ENCODE assay signal across 8 cellular contexts in genomic region chr7:50793947-50794570, GRCh38. TPM values are rescaled to one million over a fixed set of nuclear protein-coding genes. Genes with fewer than 3 reads are reported as not detected.
DNase-seq lines count a peak whose midpoint lies in the region; ATAC-seq, FAIRE-seq and TF ChIP-seq lines count a peak whose summit lies in the region.

No MANE protein-coding gene starts in this region.

- peaks cover 5 to 21% of the 10 kb centered on the region in 2 donors for H3K4me1 ChIP-seq in ascending aorta
- H3K4me1 ChIP-seq in iPS-15b (ENCODE audit: control insufficient read depth, insufficient read depth, low read length) = peaks cover 14% of the 10 kb centered on the region
- H3K4me1 ChIP-seq in small intestine (ENCODE audit: control insufficient read depth in 2 of 2, insufficient read depth in 1 of 2, low read depth in 1 of 2, low read length in 1 of 2) = peaks cover 1 to 3% of the 10 kb centered on the region in 2 donors

- no peak for ATAC-seq in HG03378 (IDR thresholded peaks at IDR 0.05; ENCODE audit: unreplicated experiment)
- ATAC-seq in sciatic nerve = no peak

- H3K36me3 ChIP-seq in ascending aorta (no peaks in the 10 kb centered on the region), iPS-15b (ENCODE audit: control insufficient read depth, insufficient read depth, low read length) (no peaks in the 10 kb centered on the region), small intestine (ENCODE audit: control insufficient read depth in 2 of 2, insufficient read depth in 2 of 2, low read length in 2 of 2) (no peaks in the 10 kb centered on the region)

- no peaks in the 10 kb centered on the region for H3K27me3 ChIP-seq in ascending aorta
- H3K27me3 ChIP-seq in iPS-15b (ENCODE audit: control insufficient read depth, insufficient read depth, low read length) = peaks cover 24% of the 10 kb centered on the region
- no peaks in the 10 kb centered on the region for H3K27me3 ChIP-seq in small intestine (ENCODE audit: control insufficient read depth in 2 of 2, insufficient read depth in 2 of 2, low read length in 2 of 2)

- intact Hi-C loops in ascending aorta (cut with DNase I) = loop anchor here (1.0 to 10.0 kb wide), 6 partner anchors 44 to 329 kb away; no protein-coding TSS in a partner anchor
- intact Hi-C loops in sciatic nerve (cut with DNase I) = no loop called here

- H3K9me3 ChIP-seq in ascending aorta (no peaks in the 10 kb centered on the region), iPS-15b (ENCODE audit: control insufficient read depth, insufficient read depth, low read length) (peaks cover 3% of the 10 kb centered on the region), small intestine (ENCODE audit: control insufficient read depth, low read depth) (no peaks in the 10 kb centered on the region)

- H3K27ac ChIP-seq in ascending aorta (peak overlapping the region; percentile 77 to 82), small intestine (ENCODE audit: low read depth in 1 of 2, low read length in 1 of 2) (peak overlapping the region; percentile 47 to 61)

- TF ChIP-seq CTCF in HFF-Myc (IDR thresholded peaks at IDR 0.05; ENCODE audit: low read depth, low read length, missing control alignments) = no peak
- TF ChIP-seq CTCF in ascending aorta (IDR thresholded peaks at IDR 0.05) = no peak

- H3K4me3 ChIP-seq in HFF-Myc (replicated peaks; ENCODE audit: low read depth, low read length) = peak overlapping the region; percentile 33
- H3K4me3 ChIP-seq in ascending aorta = peak overlapping the region; percentile 63 to 87
- H3K4me3 ChIP-seq in iPS-15b (ENCODE audit: low read depth, low read length) = peak overlapping the region; percentile 71
- H3K4me3 ChIP-seq in small intestine (ENCODE audit: low read depth in 1 of 2, low read length in 2 of 2) = peak overlapping the region in 1 of 2 donors; percentile 94

- WGBS in small intestine, 3 donors = 50 to 58% (median 56%) methylated on average over 18 of the region's 18 CpGs

- FAIRE-seq in small intestine (lab: Jason Lieb, UNC) = no peak

- no peak for DNase-seq in HFF-Myc (ENCODE audit: extremely low read depth, low read depth)
- DNase-seq in ascending aorta (ENCODE audit: low spot score in 2 of 2) = no peak
- peak; percentile 63 for DNase-seq in small intestine
- DNase-seq in NCI-H748 (lab: John Stamatoyannopoulos, UW; ENCODE audit: unreplicated experiment) = no peak
- no peak for DNase-seq in NCI-H2227 (lab: John Stamatoyannopoulos, UW; ENCODE audit: unreplicated experiment)
- no peak for DNase-seq in sciatic nerve (ENCODE audit: low spot score)

- no peak overlapping the region for H3K9ac ChIP-seq in iPS-15b (ENCODE audit: low read depth, low read length)

RNA-seq across cellular contexts. Expression of gene GRB10, which starts 11.4 kb away (rescaled TPM):
- total RNA-seq in ascending aorta = 53.4 TPM
- polyA plus RNA-seq in small intestine = 10 to 100 TPM; 20.8 to 33.8 (median 23.4) TPM
- total RNA-seq in sciatic nerve = 57.1 TPM
